Comparison of ENCODE assay signal across 8 cellular contexts in genomic region chr3:17195192-17195611, GRCh38.
DNase-seq lines count a peak whose midpoint lies in the region; ATAC-seq and TF ChIP-seq lines count a peak whose summit lies in the region.

No MANE protein-coding gene starts in this region.

- H3K79me1 ChIP-seq in H9 (ENCODE audit: insufficient read depth, low read depth, low read length, poor library complexity, severe bottlenecking), result no peaks in the 10 kb centered on the region

- H3K4me1 ChIP-seq in H9 (ENCODE audit: insufficient read depth, low read length) (no peaks in the 10 kb centered on the region), A673 (ENCODE audit: insufficient read depth, low read length, poor library complexity, severe bottlenecking) (no peaks in the 10 kb centered on the region)

- H3K9me3 ChIP-seq in H9 (ENCODE audit: control insufficient read depth, low read depth, low read length), result no peaks in the 10 kb centered on the region
- no peaks in the 10 kb centered on the region for H3K9me3 ChIP-seq in A673 (ENCODE audit: low read depth, low read length, poor library complexity, severe bottlenecking)

- H2BK5ac ChIP-seq in H9 (ENCODE audit: insufficient read length, low read length), result no peak overlapping the region

- no peaks in the 10 kb centered on the region for H3K27me3 Mint-ChIP-seq in H9 (ENCODE audit: low read depth)
- H3K27me3 Mint-ChIP-seq in stimulated activated memory B cell treated with anti-CD40 and anti-IgM and Interleukin-4, amounts not matched to agents 10 μg/mL and 1 μg/mL and 100 μg/mL, for 72 hours, result no peaks in the 10 kb centered on the region

- no peaks in the 10 kb centered on the region for H3K36me3 Mint-ChIP-seq in activated naive CD4-positive, alpha-beta T cell treated with anti-CD3 and anti-CD28 coated beads, Interleukin-2, amount 50 U/mL, for 72 hours
- peaks cover 0 to 2% (median 0%) of the 10 kb centered on the region in 3 experiments; a peak in 1 of 7 replicates for H3K36me3 Mint-ChIP-seq in H9 (ENCODE audit: insufficient read depth in 1 of 3, low read depth in 3 of 3)
- H3K36me3 Mint-ChIP-seq in stimulated activated memory B cell treated with anti-CD40 and anti-IgM and Interleukin-4, amounts not matched to agents 10 μg/mL and 1 μg/mL and 100 μg/mL, for 72 hours, result peaks cover 9% of the 10 kb centered on the region

- no CpG with 5 or more reads among the region's 3 CpGs for WGBS in H9 (ENCODE audit: extremely low coverage, insufficient read length, low lambda C conversion rate)

- peak overlapping the region in 1 of 2 donors; percentile 4 for H3K27ac Mint-ChIP-seq in activated naive CD4-positive, alpha-beta T cell treated with anti-CD3 and anti-CD28 coated beads, Interleukin-2, amount 50 U/mL, for 72 hours
- H3K27ac Mint-ChIP-seq in H9, result peak overlapping the region in 1 of 3 experiments; percentile 2; a peak in 1 of 7 replicates
- H3K27ac Mint-ChIP-seq in stimulated activated memory B cell treated with anti-CD40 and anti-IgM and Interleukin-4, amounts not matched to agents 10 μg/mL and 1 μg/mL and 100 μg/mL, for 72 hours, result peak overlapping the region; percentile 33

- no peak overlapping the region for H3T11ph ChIP-seq in H9 (ENCODE audit: low read length)

- peak; percentile 51 to 90 for ATAC-seq in activated naive CD4-positive, alpha-beta T cell treated with anti-CD3 and anti-CD28 coated beads, Interleukin-2, amount 50 U/mL, for 72 hours
- peak; percentile 88 for ATAC-seq in stimulated activated memory B cell treated with anti-CD40 and anti-IgM and Interleukin-4, amounts not matched to agents 10 μg/mL and 1 μg/mL and 100 μg/mL, for 72 hours

- no peak overlapping the region for H3K27ac ChIP-seq in H9 (ENCODE audit: insufficient read length, low read depth, low read length)
- no peak overlapping the region for H3K27ac ChIP-seq in A673 (ENCODE audit: low read depth, low read length, poor library complexity, severe bottlenecking)

- H2BK20ac ChIP-seq in H9 (ENCODE audit: low read depth, low read length, poor library complexity, severe bottlenecking), result no peak overlapping the region

- H3K79me2 ChIP-seq in H9 (ENCODE audit: insufficient read depth, low read length), result no peaks in the 10 kb centered on the region

- peaks cover 24% of the 10 kb centered on the region in 2 experiments for H3K4me1 Mint-ChIP-seq in H9
- peaks cover 26% of the 10 kb centered on the region for H3K4me1 Mint-ChIP-seq in stimulated activated memory B cell treated with anti-CD40 and anti-IgM and Interleukin-4, amounts not matched to agents 10 μg/mL and 1 μg/mL and 100 μg/mL, for 72 hours

- no peaks in the 10 kb centered on the region for H4K20me1 ChIP-seq in H9 (ENCODE audit: control insufficient read depth, insufficient read depth, insufficient read length)

- no peak overlapping the region for H4K5ac ChIP-seq in H9 (ENCODE audit: insufficient read length, low read depth, low read length)

- no peak for TF ChIP-seq POLR2A in NB4 (IDR thresholded peaks at IDR 0.05; ENCODE audit: extremely low read depth, insufficient read length)

- H3K18ac ChIP-seq in H9 (ENCODE audit: insufficient read length, low read depth, low read length), result peak overlapping the region; percentile 17

- H3K56ac ChIP-seq in H9 (ENCODE audit: insufficient read length, low read depth, low read length), result no peak overlapping the region

- no peak overlapping the region for H2AK5ac ChIP-seq in H9 (ENCODE audit: insufficient read length, low read length)

- no peak for DNase-seq in activated naive CD4-positive, alpha-beta T cell treated with anti-CD3 and anti-CD28 coated beads, Interleukin-2, amount 50 U/mL, for 72 hours (ENCODE audit: low spot score in 2 of 2)
- DNase-seq in activated naive CD4-positive, alpha-beta T cell treated with Interleukin-2 at 50 U/mL for 16 hours, result no peak
- DNase-seq in H9 (no peak), NB4 (ENCODE audit: low read depth) (peak; percentile 12), cerebellum (ENCODE audit: low spot score) (peak; percentile 35), NK-92 (lab: John Stamatoyannopoulos, UW; ENCODE audit: unreplicated experiment) (no peak), A673 (ENCODE audit: low spot score) (no peak)

- no peak overlapping the region for H2BK12ac ChIP-seq in H9 (ENCODE audit: insufficient read length, low read depth, low read length)

- BruUV-seq in A673 (replicated peaks; lab: Mats Ljungman, UMichigan), result no TSS peak

- no peak overlapping the region for H3K23ac ChIP-seq in H9 (ENCODE audit: insufficient read length, low read depth, low read length)

- no peak overlapping the region for H3K4me3 ChIP-seq in NB4 (ENCODE audit: low read depth, low read length)
- H3K4me3 ChIP-seq in A673 (ENCODE audit: low read depth, low read length, poor library complexity, severe bottlenecking), result no peak overlapping the region

- H3K4me2 ChIP-seq in H9 (ENCODE audit: insufficient read depth, insufficient read length, low read length), result no peak overlapping the region

- H2AFZ ChIP-seq in H9 (ENCODE audit: low read length), result no peak overlapping the region

- H4K91ac ChIP-seq in H9 (ENCODE audit: insufficient read length, low read depth, low read length), result no peak overlapping the region

- H4K8ac ChIP-seq in H9 (replicated peaks; ENCODE audit: insufficient read length, low read depth, low read length), result no peak overlapping the region

- H3K36me3 ChIP-seq in A673 (ENCODE audit: insufficient read depth, low read length, poor library complexity, severe bottlenecking), result no peaks in the 10 kb centered on the region

- no peak overlapping the region for H3K14ac ChIP-seq in H9 (ENCODE audit: insufficient read depth, low read length)

- no peak overlapping the region for H2BK15ac ChIP-seq in H9 (ENCODE audit: low read depth, low read length)

- H3K4me3 Mint-ChIP-seq in H9, result no peak overlapping the region
- no peak overlapping the region for H3K4me3 Mint-ChIP-seq in stimulated activated memory B cell treated with anti-CD40 and anti-IgM and Interleukin-4, amounts not matched to agents 10 μg/mL and 1 μg/mL and 100 μg/mL, for 72 hours

- H3K23me2 ChIP-seq in H9 (ENCODE audit: insufficient read length, low read depth, low read length, poor library complexity, severe bottlenecking), result no peaks in the 10 kb centered on the region

- H2BK120ac ChIP-seq in H9 (ENCODE audit: low read depth, low read length, poor library complexity, severe bottlenecking), result no peak overlapping the region

- no peak for TF ChIP-seq CTCF in H9 (conservative IDR thresholded peaks at IDR 0.05)
- TF ChIP-seq CTCF in NB4 (IDR thresholded peaks at IDR 0.05; ENCODE audit: low read depth, low read length), result no peak
- no peak for TF ChIP-seq CTCF in A673 (conservative IDR thresholded peaks at IDR 0.05; ENCODE audit: low read depth, low read length)

- no peak overlapping the region for H3K4ac ChIP-seq in H9 (ENCODE audit: low read depth, low read length)

- POLR2A ChIA-PET in A673 (lab: Charles Lee; ENCODE audit: low non-redundant PET), result no interaction called here

- intact Hi-C loops in A673 (cut with micrococcal nuclease; ENCODE audit: unreplicated experiment), result no loop called here

- H3K27me3 ChIP-seq in H9 (ENCODE audit: insufficient read depth, low read length) (no peaks in the 10 kb centered on the region), A673 (replicated peaks; ENCODE audit: insufficient read depth, low read depth, low read length, poor library complexity) (no peaks in the 10 kb centered on the region)

- no peaks in the 10 kb centered on the region for H3K9me3 Mint-ChIP-seq in activated naive CD4-positive, alpha-beta T cell treated with anti-CD3 and anti-CD28 coated beads, Interleukin-2, amount 50 U/mL, for 72 hours
- no peaks in the 10 kb centered on the region for H3K9me3 Mint-ChIP-seq in H9
- H3K9me3 Mint-ChIP-seq in stimulated activated memory B cell treated with anti-CD40 and anti-IgM and Interleukin-4, amounts not matched to agents 10 μg/mL and 1 μg/mL and 100 μg/mL, for 72 hours, result no peaks in the 10 kb centered on the region

- CTCF ChIA-PET in A673 (lab: Charles Lee), result no interaction called here

- no peak overlapping the region for H3K9ac ChIP-seq in H9 (ENCODE audit: extremely low read depth, insufficient read length, low read length)

Comparison
In these comparisons a context has a peak if more than half of its experiments do, and no peak if none do; other contexts are left out.
1. DNase-seq: peak in NB4 (single experiment) and cerebellum (single experiment); none in activated naive CD4-positive, alpha-beta T cell treated with anti-CD3 and anti-CD28 coated beads, Interleukin-2, amount 50 U/mL, for 72 hours (0 of 2), activated naive CD4-positive, alpha-beta T cell treated with Interleukin-2 at 50 U/mL for 16 hours (single experiment), H9 (single experiment), NK-92 (single experiment) and A673 (single experiment).